Comparison of ENCODE assay signal across 8 cellular contexts in the genomic region with DNA sequence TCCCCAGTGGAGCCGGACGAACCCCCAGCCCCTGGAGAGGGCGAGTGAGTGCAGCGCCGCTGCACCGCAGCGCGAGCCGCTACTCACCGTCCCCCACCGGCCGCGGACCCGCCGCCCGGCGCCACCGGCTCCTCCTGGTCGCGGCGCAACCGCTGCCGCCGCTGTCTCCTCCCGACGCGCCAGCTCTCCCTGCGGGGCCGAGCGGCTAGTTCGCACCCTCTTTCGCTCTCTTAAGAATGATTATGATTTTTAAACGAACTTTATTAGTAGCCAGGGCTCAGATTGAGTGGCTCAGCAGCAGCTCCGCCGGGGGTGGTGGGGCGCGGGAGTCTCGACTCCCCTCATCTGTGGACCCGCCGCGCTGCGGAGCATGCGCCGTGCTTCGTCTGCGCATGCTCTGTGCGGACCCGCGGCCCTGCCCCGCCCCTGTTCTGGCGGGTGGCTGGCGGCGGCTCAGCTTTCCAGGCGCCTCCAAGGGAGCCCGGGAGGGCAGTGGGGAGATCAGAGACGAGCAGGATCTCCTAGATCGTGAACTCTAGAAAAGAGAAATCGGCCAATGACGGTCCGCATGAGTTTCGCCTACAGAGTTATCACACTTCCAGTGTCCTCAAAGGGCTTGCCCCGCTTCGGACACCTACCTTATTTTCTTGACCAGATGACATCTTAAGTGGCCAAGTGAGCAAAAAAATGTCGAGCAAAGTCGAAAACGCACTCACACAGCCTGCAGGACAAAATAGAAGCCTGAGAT. TPM values are rescaled to one million over a fixed set of nuclear protein-coding genes. Genes with fewer than 3 reads are reported as not detected.
DNase-seq lines count a peak whose midpoint lies in the region; ATAC-seq and TF ChIP-seq lines count a peak whose summit lies in the region.

Gene RAB23, minus strand, starts transcription at position 372 of the 748 bp plus-strand sequence. CDS start 11,927 bp downstream, outside the sequence.

- no peaks in the 10 kb centered on the region; the same call in 1 of the 2 replicates for H3K79me2 ChIP-seq in KMS-11 (ENCODE audit: insufficient read depth, low read depth)

- peaks cover 14 to 30% of the 10 kb centered on the region in 2 donors for H3K27me3 Mint-ChIP-seq in natural killer cell treated with Interleukin-12 subunit alpha and Interleukin-12 subunit beta and Interleukin-15 and Interleukin-18, amount 100 ng/mL, for 72 hours

- TF ChIP-seq CTCF in KMS-11 (conservative IDR thresholded peaks at IDR 0.05; ENCODE audit: low read depth, low read length) = no peak
- no peak for TF ChIP-seq CTCF in fibroblast of pulmonary artery (IDR thresholded peaks at IDR 0.05; ENCODE audit: low read length, missing control alignments)

- no peaks in the 10 kb centered on the region for H4K20me1 ChIP-seq in KMS-11 (ENCODE audit: insufficient read depth)

- H3K4me1 Mint-ChIP-seq in natural killer cell treated with Interleukin-12 subunit alpha and Interleukin-12 subunit beta and Interleukin-15 and Interleukin-18, amount 100 ng/mL, for 72 hours (ENCODE audit: low read depth in 2 of 2) = peaks cover 15 to 16% of the 10 kb centered on the region in 2 donors

- H3K27me3 ChIP-seq in KMS-11 (ENCODE audit: insufficient read depth, low read depth) = no peaks in the 10 kb centered on the region

- peak within 1 kb of the TSS; percentile 28; the same call in 1 of the 2 replicates for H3K27ac ChIP-seq in KMS-11

- H3K9me3 Mint-ChIP-seq in natural killer cell treated with Interleukin-12 subunit alpha and Interleukin-12 subunit beta and Interleukin-15 and Interleukin-18, amount 100 ng/mL, for 72 hours = no peaks in the 10 kb centered on the region

- H3K4me1 ChIP-seq in KMS-11 (ENCODE audit: low read depth, poor library complexity, severe bottlenecking) = peaks cover 19% of the 10 kb centered on the region

- H3K36me3 ChIP-seq in KMS-11 (ENCODE audit: insufficient read depth) = no peaks in the 10 kb centered on the region

- H3K4me3 ChIP-seq in KMS-11 (IDR thresholded peaks at IDR 0.05; ENCODE audit: insufficient read depth, low read depth, low read length) (no peak within 1 kb of the TSS), fibroblast of pulmonary artery (replicated peaks; ENCODE audit: low read depth, low read length) (peak within 1 kb of the TSS; percentile 83)

- peak; percentile 85 for ATAC-seq in GM21825 (IDR thresholded peaks at IDR 0.05; ENCODE audit: unreplicated experiment)
- ATAC-seq in natural killer cell treated with Interleukin-12 subunit alpha and Interleukin-12 subunit beta and Interleukin-15 and Interleukin-18, amount 100 ng/mL, for 72 hours = peak; percentile 94 to 96

- DNase-seq in EL (peak; percentile 87), RKO (ENCODE audit: low spot score) (peak; percentile 83), fibroblast of pulmonary artery (ENCODE audit: low read depth) (peak; percentile 85)
- DNase-seq in activated T-helper 9 cell treated with anti-CD3 and anti-CD28 coated beads, Interleukin-2, amount 50 U/mL, for 16 hours (ENCODE audit: low read depth) = peak; percentile 71
- DNase-seq in natural killer cell treated with Interleukin-12 subunit alpha and Interleukin-12 subunit beta and Interleukin-15 and Interleukin-18, amount 100 ng/mL, for 72 hours (ENCODE audit: low spot score) = peak; percentile 87
- DNase-seq in stimulated activated naive CD4-positive, alpha-beta T cell treated with Interleukin-2 at 50 U/mL for 16 hours (lab: John Stamatoyannopoulos, UW) = peak; percentile 70

- H3K36me3 Mint-ChIP-seq in natural killer cell treated with Interleukin-12 subunit alpha and Interleukin-12 subunit beta and Interleukin-15 and Interleukin-18, amount 100 ng/mL, for 72 hours = no peaks in the 10 kb centered on the region

- H3K4me2 ChIP-seq in KMS-11 = peak within 1 kb of the TSS; percentile 77

- H2AFZ ChIP-seq in KMS-11 (ENCODE audit: low read depth) = peak within 1 kb of the TSS; percentile 99

- peak within 1 kb of the TSS; percentile 93 for H3K4me3 Mint-ChIP-seq in natural killer cell treated with Interleukin-12 subunit alpha and Interleukin-12 subunit beta and Interleukin-15 and Interleukin-18, amount 100 ng/mL, for 72 hours

- H3K9ac ChIP-seq in KMS-11 = peak within 1 kb of the TSS; percentile 32; the same call in 1 of the 2 replicates

- peak within 1 kb of the TSS; percentile 77 to 88 for H3K27ac Mint-ChIP-seq in natural killer cell treated with Interleukin-12 subunit alpha and Interleukin-12 subunit beta and Interleukin-15 and Interleukin-18, amount 100 ng/mL, for 72 hours

RNA-seq across cellular contexts. Expression of gene RAB23, which starts in this region (rescaled TPM):
- 1 to 10 TPM; 1.7 to 2.7 TPM for total RNA-seq in natural killer cell treated with Interleukin-12 subunit alpha and Interleukin-12 subunit beta and Interleukin-15 and Interleukin-18, amount 100 ng/mL, for 72 hours
